In the genomic region with DNA sequence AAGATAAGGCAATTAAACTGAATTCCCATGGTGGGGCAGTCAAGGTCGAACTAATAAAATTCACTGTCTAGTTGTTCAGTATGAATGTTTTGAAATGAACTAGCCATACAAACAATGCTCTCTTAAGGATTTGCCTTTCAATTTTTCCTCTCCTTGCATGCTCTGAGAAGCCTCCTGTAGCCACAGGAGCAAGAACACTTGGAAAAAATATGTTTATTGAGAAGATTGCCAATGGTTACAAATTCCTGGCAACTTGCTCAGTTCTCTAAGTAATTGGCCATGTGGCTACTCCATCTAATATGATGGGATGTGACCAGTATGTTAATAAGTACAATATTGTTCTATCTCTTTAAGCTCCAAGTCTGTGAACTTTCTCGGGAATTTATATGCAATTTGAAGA, we compare ENCODE assay signal across 23 cellular contexts.
"Had no signal": no experiment of that assay in that cellular context is flagged by ENCODE, and none has a peak within 500 bp of the region (broad histone marks: within the 10 kb centered on the region; RNA-seq: fewer than 3 reads in every experiment).

No MANE protein-coding gene starts in this region.

- H3K27ac ChIP-seq: HL-60, KMS-11, RWPE1 had no signal

- DNase-seq: Kasumi-1, MV-4-11, NCI-H1048, NCI-H1105, NCI-H1417, NCI-H1436 treated with DMSO at 0.1 percent for 48 hours, NCI-H1694, NCI-H1930, NCI-H2081, NCI-H2107, NCI-H2171, NCI-H226, NCI-H510A, NCI-H524 treated with DMSO at 0.1 percent for 48 hours, NCI-H69, NCI-H774, PC-3, SHP77, SK-N-SH, SW 1271 had no signal
